8 cellular contexts compared by ENCODE assay signal in the genomic region with DNA sequence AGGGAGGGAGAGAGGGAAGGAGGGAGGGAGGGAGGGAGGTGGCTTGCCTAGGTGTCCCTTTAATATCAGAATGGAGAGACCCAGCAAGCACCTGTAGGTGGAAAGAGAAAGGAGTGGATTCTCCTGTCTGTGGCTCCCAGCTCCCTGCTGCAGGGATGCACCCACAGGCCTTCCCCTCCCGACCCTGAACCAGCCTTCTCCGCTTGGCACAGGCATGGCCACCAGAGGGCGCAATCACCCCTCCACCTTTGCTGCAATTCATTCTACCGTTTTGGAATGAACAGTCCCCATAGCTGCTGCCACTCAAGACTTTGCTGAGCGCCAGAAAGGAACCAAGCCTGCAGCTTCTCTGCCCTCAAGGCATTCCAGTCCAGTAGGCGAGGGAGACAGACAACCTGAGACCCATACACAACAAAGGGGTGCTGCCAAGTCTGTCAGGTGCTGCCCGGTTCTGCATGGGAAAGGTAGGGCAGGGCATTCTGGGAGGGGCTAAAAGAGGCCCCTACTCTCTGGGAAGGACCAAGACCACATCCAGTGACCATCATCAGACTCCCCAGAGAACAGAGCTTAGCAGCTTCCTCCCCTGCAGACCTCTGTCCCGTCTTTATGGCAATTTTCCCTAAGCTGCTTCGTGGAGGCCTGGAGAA. TPM values are rescaled to one million over a fixed set of nuclear protein-coding genes. Genes with fewer than 3 reads are reported as not detected.
DNase-seq lines count a peak whose midpoint lies in the region; ATAC-seq and TF ChIP-seq lines count a peak whose summit lies in the region.

No MANE protein-coding gene starts in this region.

- 30% methylated on average over 9 of the region's 9 CpGs for WGBS in esophagus muscularis mucosa

- no peaks in the 10 kb centered on the region for H3K27me3 ChIP-seq in Peyer's patch
- H3K27me3 ChIP-seq in esophagus muscularis mucosa = no peaks in the 10 kb centered on the region

- H3K4me3 ChIP-seq in GM12865 (ENCODE audit: low read depth, low read length) = no peak overlapping the region
- no peak overlapping the region for H3K4me3 ChIP-seq in Peyer's patch
- H3K4me3 ChIP-seq in esophagus muscularis mucosa = no peak overlapping the region

- H3K36me3 ChIP-seq in Peyer's patch = peaks cover 0 to 4% (median 0%) of the 10 kb centered on the region in 3 donors
- peaks cover 0 to 5% (median 3%) of the 10 kb centered on the region in 4 donors for H3K36me3 ChIP-seq in esophagus muscularis mucosa

- TF ChIP-seq POLR2A in Peyer's patch (IDR thresholded peaks at IDR 0.05) (no peak), esophagus muscularis mucosa (IDR thresholded peaks at IDR 0.05; ENCODE audit: low read depth) (no peak)

- H3K27ac ChIP-seq in Peyer's patch (peak overlapping the region in 1 of 4 donors; percentile 68), esophagus muscularis mucosa (replicated peaks in 1 of 4) (no peak overlapping the region)

- H3K27me3 Mint-ChIP-seq in IgD-negative memory B cell = peaks cover 2% of the 10 kb centered on the region
- no peaks in the 10 kb centered on the region for H3K27me3 Mint-ChIP-seq in activated T-cell treated with anti-CD3 and anti-CD28 coated beads, Interleukin-2, amount 50 U/mL, for 24 hours
- H3K27me3 Mint-ChIP-seq in natural killer cell treated with Interleukin-12 subunit alpha and Interleukin-12 subunit beta and Interleukin-15 and Interleukin-18, amount 100 ng/mL, for 72 hours = no peaks in the 10 kb centered on the region
- H3K27me3 Mint-ChIP-seq in stimulated activated naive B cell treated with anti-CD40 and anti-IgM and Interleukin-4, amounts not matched to agents 10 μg/mL and 1 μg/mL and 100 μg/mL, for 72 hours = no peaks in the 10 kb centered on the region

- intact Hi-C loops in esophagus muscularis mucosa (cut with DNase I) = no loop called here

- H3K9me3 Mint-ChIP-seq in IgD-negative memory B cell = no peaks in the 10 kb centered on the region
- no peaks in the 10 kb centered on the region for H3K9me3 Mint-ChIP-seq in activated T-cell treated with anti-CD3 and anti-CD28 coated beads, Interleukin-2, amount 50 U/mL, for 24 hours
- H3K9me3 Mint-ChIP-seq in natural killer cell treated with Interleukin-12 subunit alpha and Interleukin-12 subunit beta and Interleukin-15 and Interleukin-18, amount 100 ng/mL, for 72 hours = no peaks in the 10 kb centered on the region
- no peaks in the 10 kb centered on the region for H3K9me3 Mint-ChIP-seq in stimulated activated naive B cell treated with anti-CD40 and anti-IgM and Interleukin-4, amounts not matched to agents 10 μg/mL and 1 μg/mL and 100 μg/mL, for 72 hours

- TF ChIP-seq EP300 in esophagus muscularis mucosa (IDR thresholded peaks at IDR 0.05) = no peak

- H3K4me1 Mint-ChIP-seq in IgD-negative memory B cell = peaks cover 40 to 59% (median 45%) of the 10 kb centered on the region in 3 donors
- H3K4me1 Mint-ChIP-seq in activated T-cell treated with anti-CD3 and anti-CD28 coated beads, Interleukin-2, amount 50 U/mL, for 24 hours (ENCODE audit: low read depth) = peaks cover 89% of the 10 kb centered on the region
- peaks cover 23 to 28% of the 10 kb centered on the region in 2 donors for H3K4me1 Mint-ChIP-seq in natural killer cell treated with Interleukin-12 subunit alpha and Interleukin-12 subunit beta and Interleukin-15 and Interleukin-18, amount 100 ng/mL, for 72 hours (ENCODE audit: low read depth in 2 of 2)
- peaks cover 49 to 85% of the 10 kb centered on the region in 2 donors for H3K4me1 Mint-ChIP-seq in stimulated activated naive B cell treated with anti-CD40 and anti-IgM and Interleukin-4, amounts not matched to agents 10 μg/mL and 1 μg/mL and 100 μg/mL, for 72 hours

- peak; percentile 85 for DNase-seq in GM12865 (ENCODE audit: low read depth)
- DNase-seq in Peyer's patch = peak; percentile 86 to 93 (median 87)
- DNase-seq in activated T-cell treated with anti-CD3 and anti-CD28 coated beads, Interleukin-2, amount 50 U/mL, for 24 hours = peak; percentile 95
- DNase-seq in esophagus muscularis mucosa (ENCODE audit: extremely low spot score) = no peak
- peak; percentile 84 for DNase-seq in natural killer cell treated with Interleukin-12 subunit alpha and Interleukin-12 subunit beta and Interleukin-15 and Interleukin-18, amount 100 ng/mL, for 72 hours (ENCODE audit: low spot score)
- DNase-seq in stimulated activated naive B cell treated with anti-CD40 and anti-IgM and Interleukin-4, amounts not matched to agents 10 μg/mL and 1 μg/mL and 100 μg/mL, for 72 hours = peak; percentile 74

- H3K4me1 ChIP-seq in Peyer's patch = peaks cover 12 to 46% (median 35%) of the 10 kb centered on the region in 4 donors
- peaks cover 38 to 67% (median 66%) of the 10 kb centered on the region in 4 donors for H3K4me1 ChIP-seq in esophagus muscularis mucosa

- H3K27ac Mint-ChIP-seq in IgD-negative memory B cell = peak overlapping the region in 2 of 3 donors; percentile 83 to 92
- H3K27ac Mint-ChIP-seq in activated T-cell treated with anti-CD3 and anti-CD28 coated beads, Interleukin-2, amount 50 U/mL, for 24 hours = no peak overlapping the region
- H3K27ac Mint-ChIP-seq in natural killer cell treated with Interleukin-12 subunit alpha and Interleukin-12 subunit beta and Interleukin-15 and Interleukin-18, amount 100 ng/mL, for 72 hours = no peak overlapping the region
- no peak overlapping the region for H3K27ac Mint-ChIP-seq in stimulated activated naive B cell treated with anti-CD40 and anti-IgM and Interleukin-4, amounts not matched to agents 10 μg/mL and 1 μg/mL and 100 μg/mL, for 72 hours

- TF ChIP-seq CTCF in GM12865 (IDR thresholded peaks at IDR 0.05; ENCODE audit: insufficient read depth, low read depth, low read length, missing control alignments) (peak; percentile 96), Peyer's patch (IDR thresholded peaks at IDR 0.05) (peak; percentile 75 to 97 (median 86)), esophagus muscularis mucosa (IDR thresholded peaks at IDR 0.05) (peak; percentile 81 to 95 (median 85))

- peak overlapping the region; percentile 58 to 91 (median 84) for H3K4me3 Mint-ChIP-seq in IgD-negative memory B cell
- H3K4me3 Mint-ChIP-seq in activated T-cell treated with anti-CD3 and anti-CD28 coated beads, Interleukin-2, amount 50 U/mL, for 24 hours = peak overlapping the region; percentile 20
- H3K4me3 Mint-ChIP-seq in natural killer cell treated with Interleukin-12 subunit alpha and Interleukin-12 subunit beta and Interleukin-15 and Interleukin-18, amount 100 ng/mL, for 72 hours = no peak overlapping the region
- H3K4me3 Mint-ChIP-seq in stimulated activated naive B cell treated with anti-CD40 and anti-IgM and Interleukin-4, amounts not matched to agents 10 μg/mL and 1 μg/mL and 100 μg/mL, for 72 hours = peak overlapping the region; percentile 10 to 35

- ATAC-seq in natural killer cell treated with Interleukin-12 subunit alpha and Interleukin-12 subunit beta and Interleukin-15 and Interleukin-18, amount 100 ng/mL, for 72 hours = peak; percentile 64 to 76
- peak; percentile 78 to 79 for ATAC-seq in stimulated activated naive B cell treated with anti-CD40 and anti-IgM and Interleukin-4, amounts not matched to agents 10 μg/mL and 1 μg/mL and 100 μg/mL, for 72 hours (replicated peaks)
- no peak for ATAC-seq in GM21737 (IDR thresholded peaks at IDR 0.05; ENCODE audit: unreplicated experiment)

- H3K36me3 Mint-ChIP-seq in IgD-negative memory B cell = peaks cover 2% of the 10 kb centered on the region
- peaks cover 13% of the 10 kb centered on the region for H3K36me3 Mint-ChIP-seq in activated T-cell treated with anti-CD3 and anti-CD28 coated beads, Interleukin-2, amount 50 U/mL, for 24 hours (ENCODE audit: low read depth)
- no peaks in the 10 kb centered on the region for H3K36me3 Mint-ChIP-seq in natural killer cell treated with Interleukin-12 subunit alpha and Interleukin-12 subunit beta and Interleukin-15 and Interleukin-18, amount 100 ng/mL, for 72 hours
- peaks cover 37 to 55% of the 10 kb centered on the region in 2 donors for H3K36me3 Mint-ChIP-seq in stimulated activated naive B cell treated with anti-CD40 and anti-IgM and Interleukin-4, amounts not matched to agents 10 μg/mL and 1 μg/mL and 100 μg/mL, for 72 hours

- H3K9me3 ChIP-seq in Peyer's patch (no peaks in the 10 kb centered on the region), esophagus muscularis mucosa (no peaks in the 10 kb centered on the region)

RNA-seq across cellular contexts. Expression of a gene that starts 4.9 kb away (rescaled TPM):
- polyA plus RNA-seq in IgD-negative memory B cell = 10.4 TPM
- total RNA-seq in Peyer's patch (1 to 10 TPM in 1 of 4 donors, under 1 TPM in 1, not detected in 2; 0.27 to 1.7 TPM), esophagus muscularis mucosa (under 1 TPM in 3 of 4 donors, not detected in 1; 0.13 to 0.69 (median 0.17) TPM)
- under 1 TPM; 0.10 to 0.39 TPM for total RNA-seq in natural killer cell treated with Interleukin-12 subunit alpha and Interleukin-12 subunit beta and Interleukin-15 and Interleukin-18, amount 100 ng/mL, for 72 hours

RNA-seq across cellular contexts. Expression of a gene that starts 18.5 kb away (rescaled TPM):
- polyA plus RNA-seq in IgD-negative memory B cell = 108 TPM
- total RNA-seq in Peyer's patch (10 to 100 TPM; 46.2 to 68.8 (median 59.3) TPM), esophagus muscularis mucosa (10 to 100 TPM; 66.4 to 89.5 (median 79.9) TPM)
- 100 to 1,000 TPM in 1 of 2 donors, 10 to 100 TPM in 1; 90.3 to 117 TPM for total RNA-seq in natural killer cell treated with Interleukin-12 subunit alpha and Interleukin-12 subunit beta and Interleukin-15 and Interleukin-18, amount 100 ng/mL, for 72 hours

RNA-seq across cellular contexts. Expression of a gene that starts 22.5 kb away (rescaled TPM):
- 24.8 TPM for polyA plus RNA-seq in IgD-negative memory B cell
- total RNA-seq in Peyer's patch (10 to 100 TPM; 73.3 to 92.8 (median 89.8) TPM), esophagus muscularis mucosa (10 to 100 TPM; 31.1 to 50.5 (median 38.9) TPM)
- total RNA-seq in natural killer cell treated with Interleukin-12 subunit alpha and Interleukin-12 subunit beta and Interleukin-15 and Interleukin-18, amount 100 ng/mL, for 72 hours = 100 to 1,000 TPM in 1 of 2 donors, 10 to 100 TPM in 1; 93.6 to 121 TPM

RNA-seq across cellular contexts. Expression of a gene that starts 25.1 kb away (rescaled TPM):
- polyA plus RNA-seq in IgD-negative memory B cell = 51.3 TPM
- total RNA-seq in Peyer's patch = 10 to 100 TPM in 1 of 4 donors, 1 to 10 TPM in 3; 4.0 to 32.2 (median 6.7) TPM
- 10 to 100 TPM; 24.1 to 35.7 (median 32.4) TPM for total RNA-seq in esophagus muscularis mucosa
- 10 to 100 TPM; 45.7 to 47.7 TPM for total RNA-seq in natural killer cell treated with Interleukin-12 subunit alpha and Interleukin-12 subunit beta and Interleukin-15 and Interleukin-18, amount 100 ng/mL, for 72 hours

RNA-seq across cellular contexts. Expression of a gene that starts 57.9 kb away (rescaled TPM):
- polyA plus RNA-seq in IgD-negative memory B cell = 55.0 TPM
- total RNA-seq in Peyer's patch (10 to 100 TPM; 29.7 to 44.0 (median 38.3) TPM), esophagus muscularis mucosa (100 to 1,000 TPM in 1 of 4 donors, 10 to 100 TPM in 3; 62.6 to 101 (median 80.9) TPM)
- 10 to 100 TPM; 82.8 to 87.4 TPM for total RNA-seq in natural killer cell treated with Interleukin-12 subunit alpha and Interleukin-12 subunit beta and Interleukin-15 and Interleukin-18, amount 100 ng/mL, for 72 hours

Comparison
In these comparisons a context has a peak if more than half of its experiments do, and no peak if none do; other contexts are left out.
1. H3K27ac Mint-ChIP-seq: peak in IgD-negative memory B cell (2 of 3); none in activated T-cell treated with anti-CD3 and anti-CD28 coated beads, Interleukin-2, amount 50 U/mL, for 24 hours (single experiment), natural killer cell treated with Interleukin-12 subunit alpha and Interleukin-12 subunit beta and Interleukin-15 and Interleukin-18, amount 100 ng/mL, for 72 hours (0 of 2) and stimulated activated naive B cell treated with anti-CD40 and anti-IgM and Interleukin-4, amounts not matched to agents 10 μg/mL and 1 μg/mL and 100 μg/mL, for 72 hours (single experiment).
2. Peak in every context shown above with its lines, with median percentiles within 50 percentile points of each other: CTCF ChIP-seq.